ENCODE assay signal across 17 cellular contexts in genomic region chr4:3729188-3729884, GRCh38. TPM values are rescaled to one million over a fixed set of nuclear protein-coding genes. Genes with fewer than 3 reads are reported as not detected.
DNase-seq lines count a peak whose midpoint lies in the region; ATAC-seq, FAIRE-seq and TF ChIP-seq lines count a peak whose summit lies in the region.
"Had no signal": no experiment of that assay in that cellular context is flagged by ENCODE, and none has a peak within 500 bp of the region (broad histone marks: within the 10 kb centered on the region; RNA-seq: fewer than 3 reads in every experiment).

No MANE protein-coding gene starts in this region.

- no peaks in the 10 kb centered on the region for H3K36me3 Mint-ChIP-seq in activated CD8-positive, alpha-beta T cell treated with anti-CD3 and anti-CD28 coated beads for 36 hours (ENCODE audit: low read depth)
- H3K36me3 Mint-ChIP-seq: activated naive CD4-positive, alpha-beta T cell treated with anti-CD3 and anti-CD28 coated beads, Interleukin-2, amount 50 U/mL, for 24 hours had no signal

- WGBS in psoas muscle, 3 donors: 35 to 39% (median 39%) methylated on average over 11 of the region's 11 CpGs

- POLR2A ChIA-PET in AG04449 (lab: Yijun Ruan, JAX) (no interaction called here), Panc1 (lab: Charles Lee) (interaction anchor here (0.6 kb wide), 1 partner anchor 1935 kb away, joined by 4 read pairs; no protein-coding TSS in a partner anchor)
- POLR2A ChIA-PET in activated CD8-positive, alpha-beta T cell treated with anti-CD3 and anti-CD28 coated beads for 36 hours (lab: Charles Lee): no interaction called here

- BruUV-seq in Panc1 (replicated peaks; lab: Mats Ljungman, UMichigan): no TSS peak

- no peaks in the 10 kb centered on the region for H3K9me3 Mint-ChIP-seq in activated CD8-positive, alpha-beta T cell treated with anti-CD3 and anti-CD28 coated beads for 36 hours
- H3K9me3 Mint-ChIP-seq: activated CD4-positive, alpha-beta T cell treated with anti-CD3 and anti-CD28 coated beads, Interleukin-2, amount 10 ng/mL, durations not matched to agents 24 days and 14 days; activated naive CD4-positive, alpha-beta T cell treated with anti-CD3 and anti-CD28 coated beads, Interleukin-2, amount 50 U/mL, for 24 hours had no signal

- TF ChIP-seq CTCF in AG04449 (IDR thresholded peaks at IDR 0.05; ENCODE audit: insufficient read depth, low read length, missing control alignments) (no peak), Panc1 (IDR thresholded peaks at IDR 0.05) (no peak), psoas muscle (IDR thresholded peaks at IDR 0.05) (no peak)
- TF ChIP-seq CTCF in activated CD8-positive, alpha-beta T cell treated with anti-CD3 and anti-CD28 coated beads for 36 hours (IDR thresholded peaks at IDR 0.05): no peak

- H3K27ac Mint-ChIP-seq in activated CD8-positive, alpha-beta T cell treated with anti-CD3 and anti-CD28 coated beads for 36 hours: no peak overlapping the region
- H3K27ac Mint-ChIP-seq: activated CD4-positive, alpha-beta T cell treated with anti-CD3 and anti-CD28 coated beads, Interleukin-2, amount 10 ng/mL, durations not matched to agents 24 days and 14 days; activated naive CD4-positive, alpha-beta T cell treated with anti-CD3 and anti-CD28 coated beads, Interleukin-2, amount 50 U/mL, for 24 hours had no signal

- CTCF ChIA-PET in AG04449 (lab: Yijun Ruan, JAX): interaction anchor here (0.8 to 1.2 kb wide), 2 partner anchors 24 to 36 kb away, joined by 3 read pairs; no protein-coding TSS in a partner anchor
- CTCF ChIA-PET in Panc1 (lab: Charles Lee): no interaction called here
- CTCF ChIA-PET in activated CD8-positive, alpha-beta T cell treated with anti-CD3 and anti-CD28 coated beads for 36 hours (lab: Charles Lee): no interaction called here

- H3K27ac ChIP-seq in Panc1 (ENCODE audit: low read length): no peak overlapping the region
- H3K27ac ChIP-seq in psoas muscle: no peak overlapping the region
- H3K27ac ChIP-seq: esophagus muscularis mucosa, KMS-11, SK-N-MC had no signal

- H3K4me1 ChIP-seq in Panc1 (ENCODE audit: control insufficient read depth, insufficient read depth, low read length) (no peaks in the 10 kb centered on the region; the same call in 1 of the 2 replicates), psoas muscle (no peaks in the 10 kb centered on the region)
- H3K4me1 ChIP-seq: esophagus muscularis mucosa had no signal

- peak; percentile 65; the same call in 1 of the 2 replicates for ATAC-seq in Panc1
- ATAC-seq in psoas muscle: no peak
- no peak for ATAC-seq in activated CD8-positive, alpha-beta T cell treated with anti-CD3 and anti-CD28 coated beads for 36 hours

- H3K4me3 Mint-ChIP-seq in activated CD8-positive, alpha-beta T cell treated with anti-CD3 and anti-CD28 coated beads for 36 hours: no peak overlapping the region
- H3K4me3 Mint-ChIP-seq: activated CD4-positive, alpha-beta T cell treated with anti-CD3 and anti-CD28 coated beads, Interleukin-2, amount 10 ng/mL, durations not matched to agents 24 days and 14 days; activated naive CD4-positive, alpha-beta T cell treated with anti-CD3 and anti-CD28 coated beads, Interleukin-2, amount 50 U/mL, for 24 hours had no signal

- DNase-seq in AG04449 (ENCODE audit: low read depth, low spot score): peak; percentile 17
- peak; percentile 86 for DNase-seq in GM03348 (ENCODE audit: low spot score)
- no peak for DNase-seq in Panc1 (ENCODE audit: low read depth, low spot score)
- DNase-seq in hepatic stellate cell (ENCODE audit: low spot score): peak; percentile 49
- DNase-seq in psoas muscle: no peak
- DNase-seq in GM12891 (ENCODE audit: insufficient read length, low spot score): no peak
- DNase-seq in GDM1 (lab: John Stamatoyannopoulos, UW): no peak
- DNase-seq in activated CD8-positive, alpha-beta T cell treated with anti-CD3 and anti-CD28 coated beads for 36 hours: no peak
- DNase-seq: activated CD4-positive, alpha-beta T cell treated with anti-CD3 and anti-CD28 coated beads, Interleukin-2, amount 10 ng/mL, durations not matched to agents 24 days and 14 days; NCI-H1436 treated with DMSO at 0.1 percent for 48 hours; NCI-H446; OCI-M1 had no signal

- no peaks in the 10 kb centered on the region for H3K4me1 Mint-ChIP-seq in activated CD8-positive, alpha-beta T cell treated with anti-CD3 and anti-CD28 coated beads for 36 hours (ENCODE audit: low read depth)
- H3K4me1 Mint-ChIP-seq: activated CD4-positive, alpha-beta T cell treated with anti-CD3 and anti-CD28 coated beads, Interleukin-2, amount 10 ng/mL, durations not matched to agents 24 days and 14 days; activated naive CD4-positive, alpha-beta T cell treated with anti-CD3 and anti-CD28 coated beads, Interleukin-2, amount 50 U/mL, for 24 hours had no signal

- in situ Hi-C loops in Panc1 (cut with HindIII; ENCODE audit: low pct_unique_long_range_greater_than_20kb, low sequenced_read_pairs): no loop called here

- intact Hi-C loops in Panc1 (cut with micrococcal nuclease; ENCODE audit: unreplicated experiment) (no loop called here), psoas muscle (cut with DNase I) (no loop called here)
- intact Hi-C loops in activated CD8-positive, alpha-beta T cell treated with anti-CD3 and anti-CD28 coated beads for 36 hours (cut with micrococcal nuclease): no loop called here

- peaks cover 9% of the 10 kb centered on the region for H3K27me3 Mint-ChIP-seq in activated CD8-positive, alpha-beta T cell treated with anti-CD3 and anti-CD28 coated beads for 36 hours

- no peak for TF ChIP-seq POLR2A in GM12891 (IDR thresholded peaks at IDR 0.05; ENCODE audit: low read depth, low read length)

- no peaks in the 10 kb centered on the region for H3K9me3 ChIP-seq in Panc1 (ENCODE audit: control insufficient read depth, insufficient read depth, low read depth, low read length)
- H3K9me3 ChIP-seq in psoas muscle: no peaks in the 10 kb centered on the region

- H3K27me3 ChIP-seq in Panc1 (ENCODE audit: control insufficient read depth, insufficient read depth, low read length): no peaks in the 10 kb centered on the region
- H3K27me3 ChIP-seq in psoas muscle (ENCODE audit: insufficient read depth in 3 of 3, low read length in 2 of 3): peaks cover 0 to 46% (median 14%) of the 10 kb centered on the region in 3 donors

- no peak overlapping the region for H3K4me3 ChIP-seq in AG04449 (ENCODE audit: low read depth, low read length)
- no peak overlapping the region for H3K4me3 ChIP-seq in Panc1 (ENCODE audit: low read depth in 2 of 2, low read length in 2 of 2)
- no peak overlapping the region for H3K4me3 ChIP-seq in psoas muscle
- H3K4me3 ChIP-seq: esophagus muscularis mucosa, SK-N-MC had no signal

- FAIRE-seq in GM12891 (lab: Jason Lieb, UNC): no peak
- FAIRE-seq: bronchial epithelial cell had no signal

- no peaks in the 10 kb centered on the region for H3K36me3 ChIP-seq in Panc1 (ENCODE audit: control insufficient read depth, insufficient read depth, low read length)
- H3K36me3 ChIP-seq in psoas muscle (ENCODE audit: insufficient read depth in 1 of 2, low read depth in 1 of 2): no peaks in the 10 kb centered on the region
- H3K36me3 ChIP-seq: esophagus muscularis mucosa had no signal

TF ChIP-seq in GM12891, 5 proteins besides CTCF, POLR2A, EP300 and RAD21:
- TF ChIP-seq POU2F2 (IDR thresholded peaks at IDR 0.05; ENCODE audit: low read depth, low read length) (no peak), PAX5 (IDR thresholded peaks at IDR 0.05; ENCODE audit: insufficient read depth, low read length, severe bottlenecking) (no peak), SPI1 (IDR thresholded peaks at IDR 0.05; ENCODE audit: low read depth, low read length) (no peak), TAF1 (IDR thresholded peaks at IDR 0.05; ENCODE audit: low read depth, low read length) (no peak), POLR2AphosphoS5 (IDR thresholded peaks at IDR 0.05; ENCODE audit: low read depth, low read length) (no peak)

RNA-seq across cellular contexts. Expression of gene ADRA2C, which starts 36.8 kb away (rescaled TPM):
- 23.5 TPM for total RNA-seq in Panc1 (2021; ENCODE audit: unreplicated experiment)
- polyA plus RNA-seq in Panc1 (2012; ENCODE audit: insufficient read length): 44.2 TPM
- total RNA-seq in psoas muscle: 1 to 10 TPM; 3.5 to 5.0 (median 4.4) TPM
- polyA plus RNA-seq in psoas muscle: 1 to 10 TPM; 1.8 to 3.8 (median 2.0) TPM
- polyA plus RNA-seq in GM12891 (2012; ENCODE audit: low read depth, missing spikeins): not detected
- under 1 TPM in 1 of 2 experiments, not detected in 1; 0.27 TPM for total RNA-seq in activated CD8-positive, alpha-beta T cell treated with anti-CD3 and anti-CD28 coated beads for 36 hours
- total RNA-seq: activated CD4-positive, alpha-beta T cell treated with anti-CD3 and anti-CD28 coated beads, Interleukin-2, amount 10 ng/mL, durations not matched to agents 24 days and 14 days had no signal

Comparison
In these comparisons a context has a peak if more than half of its experiments do, and no peak if none do; other contexts are left out.
1. DNase-seq: peak in AG04449 (single experiment), GM03348 (single experiment) and hepatic stellate cell (single experiment); none in Panc1 (single experiment), psoas muscle (0 of 2), GM12891 (single experiment), GDM1 (single experiment) and activated CD8-positive, alpha-beta T cell treated with anti-CD3 and anti-CD28 coated beads for 36 hours (single experiment).